ENCODE assay signal across 15 cellular contexts in genomic region chr9:36141761-36142160, GRCh38. TPM values are rescaled to one million over a fixed set of nuclear protein-coding genes. Genes with fewer than 3 reads are reported as not detected.
DNase-seq lines count a peak whose midpoint lies in the region; ATAC-seq and TF ChIP-seq lines count a peak whose summit lies in the region.
"Had no signal": no experiment of that assay in that cellular context is flagged by ENCODE, and none has a peak within 500 bp of the region (broad histone marks: within the 10 kb centered on the region; RNA-seq: fewer than 3 reads in every experiment).

No MANE protein-coding gene starts in this region.

- no peaks in the 10 kb centered on the region for H4K20me1 ChIP-seq in hepatocyte (ENCODE audit: insufficient read depth, poor library complexity, severe bottlenecking)

- peaks cover 25% of the 10 kb centered on the region for H3K4me1 ChIP-seq in mesenchymal stem cell (ENCODE audit: control insufficient read depth, insufficient read depth, low read depth, low read length)
- H3K4me1 ChIP-seq in hepatocyte (ENCODE audit: insufficient read depth): peaks cover 8% of the 10 kb centered on the region

- CTCF ChIA-PET in activated B cell treated with CpG ODN at 0.5 μM for 24 hours (lab: Charles Lee): interaction anchor here (3.6 kb wide), 1 partner anchor 24 kb away, joined by 19 read pairs; no protein-coding TSS in a partner anchor

- no peak overlapping the region for H4K91ac ChIP-seq in mesenchymal stem cell (ENCODE audit: low read length)

- H4K8ac ChIP-seq in mesenchymal stem cell (ENCODE audit: low read length): no peak overlapping the region

- no peak overlapping the region for H3K4me3 ChIP-seq in mesenchymal stem cell (ENCODE audit: insufficient read depth in 1 of 2, low read depth in 1 of 2, low read length in 2 of 2)
- H3K4me3 ChIP-seq in hepatocyte: no peak overlapping the region
- H3K4me3 ChIP-seq: lung, psoas muscle, SJCRH30 had no signal

- peak overlapping the region; percentile 76 for H3K9ac ChIP-seq in mesenchymal stem cell (ENCODE audit: low read length)

- TF ChIP-seq CTCF in activated B cell treated with CpG ODN at 0.5 μM for 24 hours (IDR thresholded peaks at IDR 0.05): no peak
- TF ChIP-seq CTCF in hepatocyte (IDR thresholded peaks at IDR 0.05; ENCODE audit: poor library complexity): no peak

- H3K27me3 Mint-ChIP-seq in T-helper 1 cell treated with Interleukin-12 subunit alpha and Interleukin-12 subunit beta and Interleukin-4 antibody, amounts not matched to agents 30 μg/mL and 1 μg/mL, for 36 hours (ENCODE audit: low read depth): peaks cover 11% of the 10 kb centered on the region
- H3K27me3 Mint-ChIP-seq in activated B cell treated with CpG ODN at 0.5 μM for 24 hours: no peaks in the 10 kb centered on the region
- no peaks in the 10 kb centered on the region for H3K27me3 Mint-ChIP-seq in stimulated activated memory B cell treated with anti-CD40 and anti-IgM and Interleukin-4, amounts not matched to agents 10 μg/mL and 1 μg/mL and 100 μg/mL, for 72 hours

- H3K27me3 ChIP-seq in mesenchymal stem cell (ENCODE audit: control insufficient read depth in 1 of 2, insufficient read depth in 1 of 2, low read length in 2 of 2) (no peaks in the 10 kb centered on the region), hepatocyte (peaks cover 18% of the 10 kb centered on the region)
- H3K27me3 ChIP-seq: SJCRH30 had no signal

- H3K18ac ChIP-seq in mesenchymal stem cell (ENCODE audit: low read depth in 1 of 2, low read length in 2 of 2): no peak overlapping the region

- ATAC-seq in activated B cell treated with CpG ODN at 0.5 μM for 24 hours (ENCODE audit: low read depth) (no peak), HG03139 (IDR thresholded peaks at IDR 0.05; ENCODE audit: unreplicated experiment) (no peak)
- ATAC-seq in stimulated activated memory B cell treated with anti-CD40 and anti-IgM and Interleukin-4, amounts not matched to agents 10 μg/mL and 1 μg/mL and 100 μg/mL, for 72 hours: no peak
- ATAC-seq: psoas muscle; stimulated activated naive CD8-positive, alpha-beta T cell treated with anti-CD3 and anti-CD28 coated beads, Interleukin-15, amount 100 ng/mL, for 72 hours had no signal

- H3K79me2 ChIP-seq in hepatocyte: no peaks in the 10 kb centered on the region

- no peak overlapping the region for H2BK120ac ChIP-seq in mesenchymal stem cell (ENCODE audit: low read depth, low read length)

- H3K4me2 ChIP-seq in mesenchymal stem cell (ENCODE audit: low read length, poor library complexity, severe bottlenecking) (no peak overlapping the region), hepatocyte (no peak overlapping the region)

- H2BK12ac ChIP-seq in mesenchymal stem cell (ENCODE audit: low read length in 2 of 2): no peak overlapping the region

- no peak overlapping the region for H2BK15ac ChIP-seq in mesenchymal stem cell (ENCODE audit: low read depth, poor library complexity, severe bottlenecking)

- H2AFZ ChIP-seq in mesenchymal stem cell (ENCODE audit: low read depth, low read length): no peak overlapping the region
- no peak overlapping the region for H2AFZ ChIP-seq in hepatocyte

- H3K9me3 Mint-ChIP-seq in T-helper 1 cell treated with Interleukin-12 subunit alpha and Interleukin-12 subunit beta and Interleukin-4 antibody, amounts not matched to agents 30 μg/mL and 1 μg/mL, for 36 hours: peaks cover 14% of the 10 kb centered on the region
- H3K9me3 Mint-ChIP-seq in activated B cell treated with CpG ODN at 0.5 μM for 24 hours: no peaks in the 10 kb centered on the region
- H3K9me3 Mint-ChIP-seq in stimulated activated memory B cell treated with anti-CD40 and anti-IgM and Interleukin-4, amounts not matched to agents 10 μg/mL and 1 μg/mL and 100 μg/mL, for 72 hours: peaks cover 6% of the 10 kb centered on the region

- 94% methylated on average over 7 of the region's 7 CpGs for WGBS in mesenchymal stem cell
- WGBS in hepatocyte (ENCODE audit: low lambda C conversion rate, missing lambda C conversion rate): 89% methylated on average over 7 of the region's 7 CpGs

- H3K14ac ChIP-seq in mesenchymal stem cell (ENCODE audit: low read length in 2 of 2): no peak overlapping the region

- H3K9me3 ChIP-seq in mesenchymal stem cell (ENCODE audit: control insufficient read depth, low read length): peaks cover 6% of the 10 kb centered on the region
- H3K9me3 ChIP-seq in hepatocyte (ENCODE audit: low read depth): no peaks in the 10 kb centered on the region
- H3K9me3 ChIP-seq: psoas muscle, SJCRH30 had no signal

- H3K4ac ChIP-seq in mesenchymal stem cell (ENCODE audit: low read depth in 1 of 2, low read length in 2 of 2): no peak overlapping the region

- no peak overlapping the region for H3K23ac ChIP-seq in mesenchymal stem cell (ENCODE audit: low read length in 2 of 2)

- intact Hi-C loops in activated B cell treated with CpG ODN at 0.5 μM for 24 hours (cut with micrococcal nuclease): loop anchor here (5.0 kb wide), 1 partner anchor 346 kb away; no protein-coding TSS in a partner anchor

- H3K27ac Mint-ChIP-seq in T-helper 1 cell treated with Interleukin-12 subunit alpha and Interleukin-12 subunit beta and Interleukin-4 antibody, amounts not matched to agents 30 μg/mL and 1 μg/mL, for 36 hours: peak overlapping the region; percentile 52
- peak overlapping the region; percentile 100 for H3K27ac Mint-ChIP-seq in activated B cell treated with CpG ODN at 0.5 μM for 24 hours
- peak overlapping the region; percentile 98 for H3K27ac Mint-ChIP-seq in stimulated activated memory B cell treated with anti-CD40 and anti-IgM and Interleukin-4, amounts not matched to agents 10 μg/mL and 1 μg/mL and 100 μg/mL, for 72 hours

- no peak for DNase-seq in T-helper 1 cell
- DNase-seq in activated B cell treated with CpG ODN at 0.5 μM for 24 hours: no peak
- no peak for DNase-seq in mesenchymal stem cell
- no peak for DNase-seq in hepatocyte (ENCODE audit: low spot score)
- no peak for DNase-seq in OCI-M2 (lab: John Stamatoyannopoulos, UW; ENCODE audit: unreplicated experiment)
- DNase-seq: psoas muscle; SJCRH30; stimulated activated CD4-positive, alpha-beta T cell treated with anti-CD3 and anti-CD28 coated beads, Interleukin-4, amount 100 ng/mL, for 24 hours; stimulated activated naive CD8-positive, alpha-beta T cell treated with anti-CD3 and anti-CD28 coated beads, Interleukin-15, amount 100 ng/mL, for 72 hours had no signal

- peaks cover 17 to 29% of the 10 kb centered on the region in 2 experiments for H3K36me3 ChIP-seq in mesenchymal stem cell (ENCODE audit: control insufficient read depth in 1 of 2, insufficient read depth in 2 of 2, low read depth in 1 of 2, low read length in 2 of 2)
- no peaks in the 10 kb centered on the region for H3K36me3 ChIP-seq in hepatocyte (replicated peaks; ENCODE audit: insufficient read depth, low read depth)
- H3K36me3 ChIP-seq: SJCRH30 had no signal

- peaks cover 87% of the 10 kb centered on the region for H3K4me1 Mint-ChIP-seq in T-helper 1 cell treated with Interleukin-12 subunit alpha and Interleukin-12 subunit beta and Interleukin-4 antibody, amounts not matched to agents 30 μg/mL and 1 μg/mL, for 36 hours (ENCODE audit: low read depth)
- peaks cover 93% of the 10 kb centered on the region for H3K4me1 Mint-ChIP-seq in activated B cell treated with CpG ODN at 0.5 μM for 24 hours
- peaks cover 97% of the 10 kb centered on the region for H3K4me1 Mint-ChIP-seq in stimulated activated memory B cell treated with anti-CD40 and anti-IgM and Interleukin-4, amounts not matched to agents 10 μg/mL and 1 μg/mL and 100 μg/mL, for 72 hours

- H2AK5ac ChIP-seq in mesenchymal stem cell (ENCODE audit: low read length, severe bottlenecking): peak overlapping the region; percentile 45

- no peaks in the 10 kb centered on the region for H3K9me2 ChIP-seq in hepatocyte (replicated peaks; ENCODE audit: insufficient read depth)

- H3K36me3 Mint-ChIP-seq in T-helper 1 cell treated with Interleukin-12 subunit alpha and Interleukin-12 subunit beta and Interleukin-4 antibody, amounts not matched to agents 30 μg/mL and 1 μg/mL, for 36 hours (ENCODE audit: low read depth): peaks cover 45% of the 10 kb centered on the region
- H3K36me3 Mint-ChIP-seq in activated B cell treated with CpG ODN at 0.5 μM for 24 hours (ENCODE audit: low read depth): peaks cover 13% of the 10 kb centered on the region
- H3K36me3 Mint-ChIP-seq in stimulated activated memory B cell treated with anti-CD40 and anti-IgM and Interleukin-4, amounts not matched to agents 10 μg/mL and 1 μg/mL and 100 μg/mL, for 72 hours: peaks cover 15% of the 10 kb centered on the region

- H3K79me1 ChIP-seq in mesenchymal stem cell (replicated peaks; ENCODE audit: low read length, poor library complexity, severe bottlenecking): peaks cover 43% of the 10 kb centered on the region

- POLR2A ChIA-PET in activated B cell treated with CpG ODN at 0.5 μM for 24 hours (lab: Charles Lee): interaction anchor here (0.5 kb wide), 1 partner anchor 14 kb away, joined by 8 read pairs; no protein-coding TSS in a partner anchor

- H2BK5ac ChIP-seq in mesenchymal stem cell (ENCODE audit: low read depth, low read length, poor library complexity, severe bottlenecking): no peak overlapping the region

- H3K4me3 Mint-ChIP-seq in T-helper 1 cell treated with Interleukin-12 subunit alpha and Interleukin-12 subunit beta and Interleukin-4 antibody, amounts not matched to agents 30 μg/mL and 1 μg/mL, for 36 hours: no peak overlapping the region
- H3K4me3 Mint-ChIP-seq in activated B cell treated with CpG ODN at 0.5 μM for 24 hours: peak overlapping the region; percentile 7
- no peak overlapping the region for H3K4me3 Mint-ChIP-seq in stimulated activated memory B cell treated with anti-CD40 and anti-IgM and Interleukin-4, amounts not matched to agents 10 μg/mL and 1 μg/mL and 100 μg/mL, for 72 hours

- H3K27ac ChIP-seq in mesenchymal stem cell (ENCODE audit: low read length, poor library complexity, severe bottlenecking) (no peak overlapping the region), hepatocyte (no peak overlapping the region)
- H3K27ac ChIP-seq: 22Rv1, psoas muscle, SJCRH30 had no signal

RNA-seq across cellular contexts. Expression of gene GLIPR2, which starts 5.2 kb away (rescaled TPM):
- total RNA-seq in activated B cell treated with CpG ODN at 0.5 μM for 24 hours (13.6 and 14.3 TPM in 2 replicates), hepatocyte (9.8 and 14.1 TPM in 2 replicates)
- 36.0 TPM for polyA plus RNA-seq in mesenchymal stem cell (2013, experiment 1 of 2)
- 35.7 TPM for polyA plus RNA-seq in mesenchymal stem cell (2013, experiment 2 of 2)
- 12.6 and 20.1 TPM in 2 replicates for polyA plus RNA-seq in hepatocyte

RNA-seq across cellular contexts. Expression of gene CCIN, which starts 27.4 kb away (rescaled TPM):
- not detected in 2 replicates for total RNA-seq in activated B cell treated with CpG ODN at 0.5 μM for 24 hours
- 0.01 TPM for polyA plus RNA-seq in mesenchymal stem cell (2013, experiment 1 of 2)
- 0.04 TPM for polyA plus RNA-seq in mesenchymal stem cell (2013, experiment 2 of 2)
- not detected in 2 replicates for total RNA-seq in hepatocyte
- polyA plus RNA-seq in hepatocyte: 0.23 TPM in 1 of 2 replicates, not detected in the other
- total RNA-seq: MCF 10A, psoas muscle had no signal

RNA-seq across cellular contexts. Expression of gene CLTA, which starts 49.0 kb away (rescaled TPM):
- 104 and 115 TPM in 2 replicates for total RNA-seq in activated B cell treated with CpG ODN at 0.5 μM for 24 hours
- polyA plus RNA-seq in mesenchymal stem cell (2013, experiment 1 of 2): 420 TPM
- polyA plus RNA-seq in mesenchymal stem cell (2013, experiment 2 of 2): 415 TPM
- 317 and 339 TPM in 2 replicates for total RNA-seq in hepatocyte
- 283 and 313 TPM in 2 replicates for polyA plus RNA-seq in hepatocyte
